In genomic region chr15:70509282-70510272, GRCh38 we compare ENCODE assay signal across 11 cellular contexts.
DNase-seq lines count a peak whose midpoint lies in the region; ATAC-seq and TF ChIP-seq lines count a peak whose summit lies in the region.
"Had no signal": no experiment of that assay in that cellular context is flagged by ENCODE, and none has a peak within 500 bp of the region (broad histone marks: within the 10 kb centered on the region; RNA-seq: fewer than 3 reads in every experiment).

No MANE protein-coding gene starts in this region.

- H3K23ac ChIP-seq in H9 (ENCODE audit: insufficient read length, low read depth, low read length): no peak overlapping the region

- H4K20me1 ChIP-seq in H9 (ENCODE audit: control insufficient read depth, insufficient read depth, insufficient read length): no peaks in the 10 kb centered on the region

- H4K5ac ChIP-seq in H9 (ENCODE audit: insufficient read length, low read depth, low read length): no peak overlapping the region

- no peak overlapping the region for H4K8ac ChIP-seq in H9 (replicated peaks; ENCODE audit: insufficient read length, low read depth, low read length)

- no peak overlapping the region for H3T11ph ChIP-seq in H9 (ENCODE audit: low read length)

- H3K4ac ChIP-seq in H9 (ENCODE audit: low read depth, low read length): no peak overlapping the region

- H3K4me2 ChIP-seq in H9 (ENCODE audit: insufficient read depth, insufficient read length, low read length): no peak overlapping the region
- H3K4me2 ChIP-seq: BLaER1 had no signal

- no peak overlapping the region for H2BK12ac ChIP-seq in H9 (ENCODE audit: insufficient read length, low read depth, low read length)

- no peak overlapping the region for H4K91ac ChIP-seq in H9 (ENCODE audit: insufficient read length, low read depth, low read length)

- peak in 3 of 4 donors; percentile 40 to 62 (median 47) for TF ChIP-seq EP300 in upper lobe of left lung (IDR thresholded peaks at IDR 0.05)

- peak; percentile 17 for ATAC-seq in left ventricle myocardium superior
- peak; percentile 45 to 65 for ATAC-seq in upper lobe of left lung (ENCODE audit: low FRiP score in 2 of 2)
- no peak for ATAC-seq in GM18520 (IDR thresholded peaks at IDR 0.05; ENCODE audit: unreplicated experiment)

- TF ChIP-seq CTCF in left ventricle myocardium inferior (IDR thresholded peaks at IDR 0.05; ENCODE audit: borderline replicate concordance): no peak
- TF ChIP-seq CTCF in upper lobe of left lung (IDR thresholded peaks at IDR 0.05): no peak
- no peak for TF ChIP-seq CTCF in H9 (conservative IDR thresholded peaks at IDR 0.05)

- no peak overlapping the region for H2AK5ac ChIP-seq in H9 (ENCODE audit: insufficient read length, low read length)

- no peak overlapping the region for H2AFZ ChIP-seq in H9 (ENCODE audit: low read length)

- peak in 1 of 4 donors; percentile 27 for TF ChIP-seq POLR2A in upper lobe of left lung (IDR thresholded peaks at IDR 0.05)

- H3K79me1 ChIP-seq in H9 (ENCODE audit: insufficient read depth, low read depth, low read length, poor library complexity, severe bottlenecking): no peaks in the 10 kb centered on the region

- H3K4me3 ChIP-seq in left ventricle myocardium inferior (no peak overlapping the region), upper lobe of left lung (no peak overlapping the region)
- H3K4me3 ChIP-seq: BLaER1 had no signal

- no peaks in the 10 kb centered on the region for H3K36me3 ChIP-seq in left ventricle myocardium inferior
- H3K36me3 ChIP-seq in upper lobe of left lung: no peaks in the 10 kb centered on the region
- H3K36me3 ChIP-seq: BLaER1 had no signal

- no peaks in the 10 kb centered on the region for H3K27me3 Mint-ChIP-seq in H9 (ENCODE audit: low read depth)

- no peak overlapping the region for H2BK120ac ChIP-seq in H9 (ENCODE audit: low read depth, low read length, poor library complexity, severe bottlenecking)

- no peak overlapping the region for H2BK15ac ChIP-seq in H9 (ENCODE audit: low read depth, low read length)

- no peak overlapping the region for H2BK5ac ChIP-seq in H9 (ENCODE audit: insufficient read length, low read length)

- intact Hi-C loops in left ventricle myocardium superior (cut with micrococcal nuclease) (no loop called here), left ventricle myocardium inferior (cut with micrococcal nuclease) (no loop called here)

- H3K27me3 ChIP-seq in left ventricle myocardium inferior (ENCODE audit: low read depth) (peaks cover 5% of the 10 kb centered on the region), upper lobe of left lung (no peaks in the 10 kb centered on the region), H9 (ENCODE audit: insufficient read depth, low read length) (no peaks in the 10 kb centered on the region)

- H3K4me1 ChIP-seq in left ventricle myocardium inferior (peaks cover 15% of the 10 kb centered on the region), upper lobe of left lung (peaks cover 21 to 39% (median 28%) of the 10 kb centered on the region in 4 donors), H9 (ENCODE audit: insufficient read depth, low read length) (peaks cover 7% of the 10 kb centered on the region; the same call in 1 of the 2 replicates)

- H3K4me1 Mint-ChIP-seq in H9: peaks cover 32 to 40% of the 10 kb centered on the region in 2 experiments

- H3K9ac ChIP-seq in H9 (ENCODE audit: extremely low read depth, insufficient read length, low read length): no peak overlapping the region
- H3K9ac ChIP-seq: BLaER1 had no signal

- 42 to 73% methylated on average over 3 to 7 of the region's 7 CpGs for WGBS in upper lobe of left lung, 2 donors
- no CpG with 5 or more reads among the region's 7 CpGs for WGBS in H9 (ENCODE audit: extremely low coverage, insufficient read length, low lambda C conversion rate)

- peaks cover 40% of the 10 kb centered on the region for H3K9me3 ChIP-seq in left ventricle myocardium inferior (replicated peaks)
- H3K9me3 ChIP-seq in upper lobe of left lung: peaks cover 5 to 21% (median 17%) of the 10 kb centered on the region in 4 donors
- no peaks in the 10 kb centered on the region for H3K9me3 ChIP-seq in H9 (ENCODE audit: control insufficient read depth, low read depth, low read length)

- H3K9me3 Mint-ChIP-seq in H9: peaks cover 12 to 24% of the 10 kb centered on the region in 2 experiments

- no peak overlapping the region for H3K18ac ChIP-seq in H9 (ENCODE audit: insufficient read length, low read depth, low read length)

- peaks cover 0 to 10% (median 8%) of the 10 kb centered on the region in 3 experiments; a peak in 4 of 7 replicates for H3K36me3 Mint-ChIP-seq in H9 (ENCODE audit: insufficient read depth in 1 of 3, low read depth in 3 of 3)

- H3K56ac ChIP-seq in H9 (ENCODE audit: insufficient read length, low read depth, low read length): no peak overlapping the region

- no peaks in the 10 kb centered on the region for H3K79me2 ChIP-seq in H9 (ENCODE audit: insufficient read depth, low read length)

- no peaks in the 10 kb centered on the region for H3K23me2 ChIP-seq in H9 (ENCODE audit: insufficient read length, low read depth, low read length, poor library complexity, severe bottlenecking)

- H3K4me3 Mint-ChIP-seq in H9: no peak overlapping the region

- DNase-seq in left ventricle myocardium superior: no peak
- no peak for DNase-seq in left ventricle myocardium inferior
- DNase-seq in SKM-1 treated with dmso at 0.1 percent for 144 hours (lab: John Stamatoyannopoulos, UW; ENCODE audit: unreplicated experiment): peak; percentile 95
- DNase-seq in germinal center (ENCODE audit: low spot score): peak; percentile 26
- DNase-seq in upper lobe of left lung: peak in 1 of 2 donors; percentile 66
- no peak for DNase-seq in NCI-H226
- DNase-seq in H9: no peak
- DNase-seq: cortex of kidney, NCI-H345 had no signal

- H3K27ac ChIP-seq in left ventricle myocardium inferior (replicated peaks) (no peak overlapping the region), upper lobe of left lung (peak overlapping the region; percentile 51 to 81 (median 76)), H9 (ENCODE audit: insufficient read length, low read depth, low read length) (no peak overlapping the region)
- H3K27ac ChIP-seq: BLaER1 had no signal

- no peak overlapping the region for H3K14ac ChIP-seq in H9 (ENCODE audit: insufficient read depth, low read length)

- H3K27ac Mint-ChIP-seq in H9: no peak overlapping the region

- no peak overlapping the region for H2BK20ac ChIP-seq in H9 (ENCODE audit: low read depth, low read length, poor library complexity, severe bottlenecking)

Comparison
In these comparisons a context has a peak if more than half of its experiments do, and no peak if none do; other contexts are left out.
1. DNase-seq: peak in SKM-1 treated with dmso at 0.1 percent for 144 hours (single experiment) and germinal center (single experiment); none in left ventricle myocardium superior (single experiment), left ventricle myocardium inferior (single experiment), NCI-H226 (single experiment) and H9 (single experiment).
2. H3K27ac ChIP-seq: peak in upper lobe of left lung (4 of 4); none in left ventricle myocardium inferior (single experiment) and H9 (single experiment).